12 cellular contexts compared by ENCODE assay signal in genomic region chr16:30324205-30324604, GRCh38. TPM values are rescaled to one million over a fixed set of nuclear protein-coding genes. Genes with fewer than 3 reads are reported as not detected.
DNase-seq lines count a peak whose midpoint lies in the region; ATAC-seq and TF ChIP-seq lines count a peak whose summit lies in the region.
"Not testable (repeated sequence)": the region's sequence is repeated elsewhere in the genome, so short reads cannot be mapped to it uniquely, and the experiment has no call there.
"Had no signal": no experiment of that assay in that cellular context is flagged by ENCODE, and none has a peak within 500 bp of the region (broad histone marks: within the 10 kb centered on the region; RNA-seq: fewer than 3 reads in every experiment).

No MANE protein-coding gene starts in this region.

- peaks cover 29% of the 10 kb centered on the region for H3K4me1 Mint-ChIP-seq in CD4-positive, alpha-beta T cell (ENCODE audit: low read depth)
- peaks cover 12% of the 10 kb centered on the region for H3K4me1 Mint-ChIP-seq in T-helper 17 cell
- peaks cover 36% of the 10 kb centered on the region for H3K4me1 Mint-ChIP-seq in activated T-cell treated with anti-CD3 and anti-CD28 coated beads, Interleukin-2, amount 50 U/mL, for 24 hours (ENCODE audit: low read depth)
- not testable (repeated sequence) for H3K4me1 Mint-ChIP-seq in nephron progenitor cell

- H3K4me3 Mint-ChIP-seq in CD4-positive, alpha-beta T cell; activated T-cell treated with anti-CD3 and anti-CD28 coated beads, Interleukin-2, amount 50 U/mL, for 24 hours; nephron progenitor cell: not testable (repeated sequence)
- H3K4me3 Mint-ChIP-seq in T-helper 17 cell, result peak overlapping the region; percentile 28

- H3K27me3 ChIP-seq in CD4-positive, alpha-beta T cell (ENCODE audit: control insufficient read depth, insufficient read depth, low read length); OCI-LY1 (ENCODE audit: insufficient read depth, low read length); lower lobe of right lung (ENCODE audit: low read depth): not testable (repeated sequence)

- peaks cover 56% of the 10 kb centered on the region for H3K79me2 ChIP-seq in OCI-LY1 (ENCODE audit: insufficient read depth, low read length)

- peak overlapping the region; percentile 29; the same call in 1 of the 2 replicates for H3K4me2 ChIP-seq in OCI-LY1 (ENCODE audit: low read length)

- not testable (repeated sequence) for H4K20me1 ChIP-seq in OCI-LY1 (ENCODE audit: insufficient read depth, low read length)

- H3K4me3 ChIP-seq in OCI-LY1 (ENCODE audit: low read depth, low read length, poor library complexity, severe bottlenecking); fibroblast of villous mesenchyme (ENCODE audit: low read depth, low read length); lower lobe of right lung: not testable (repeated sequence)

- H3F3A ChIP-seq in OCI-LY1 (ENCODE audit: insufficient read depth, low read length), result not testable (repeated sequence)

- H3K9me3 Mint-ChIP-seq in CD4-positive, alpha-beta T cell; activated T-cell treated with anti-CD3 and anti-CD28 coated beads, Interleukin-2, amount 50 U/mL, for 24 hours; nephron progenitor cell: not testable (repeated sequence)

- CTCF ChIA-PET in CD4-positive, alpha-beta T cell (lab: Charles Lee), result not testable (repeated sequence)

- ATAC-seq in CD4-positive, alpha-beta T cell (ENCODE audit: poor library complexity); T-helper 17 cell: not testable (repeated sequence)
- ATAC-seq in lower lobe of right lung, result peak; percentile 60 to 75

- H2AFZ ChIP-seq in OCI-LY1 (ENCODE audit: low read length), result not testable (repeated sequence)

- not testable (repeated sequence) for H3K27me3 Mint-ChIP-seq in CD4-positive, alpha-beta T cell; T-helper 17 cell; activated T-cell treated with anti-CD3 and anti-CD28 coated beads, Interleukin-2, amount 50 U/mL, for 24 hours; nephron progenitor cell (ENCODE audit: low read depth, poor library complexity)

- H3K4me1 ChIP-seq in OCI-LY1 (ENCODE audit: insufficient read depth, low read length, severe bottlenecking), result peaks cover 44% of the 10 kb centered on the region
- H3K4me1 ChIP-seq in lower lobe of right lung, result not testable (repeated sequence)

- not testable (repeated sequence) for H3K27ac ChIP-seq in CD4-positive, alpha-beta T cell (ENCODE audit: low read depth, low read length); lower lobe of right lung
- peak overlapping the region; percentile 94 for H3K27ac ChIP-seq in OCI-LY1 (ENCODE audit: low read depth, low read length, poor library complexity, severe bottlenecking)

- H3K36me3 Mint-ChIP-seq in CD4-positive, alpha-beta T cell (ENCODE audit: low read depth), result peaks cover 15% of the 10 kb centered on the region
- H3K36me3 Mint-ChIP-seq in T-helper 17 cell (ENCODE audit: low read depth), result not testable (repeated sequence)
- H3K36me3 Mint-ChIP-seq in activated T-cell treated with anti-CD3 and anti-CD28 coated beads, Interleukin-2, amount 50 U/mL, for 24 hours (ENCODE audit: low read depth), result peaks cover 12% of the 10 kb centered on the region
- H3K36me3 Mint-ChIP-seq in nephron progenitor cell (ENCODE audit: low read depth), result peaks cover 28% of the 10 kb centered on the region

- not testable (repeated sequence) for TF ChIP-seq CTCF in CD4-positive, alpha-beta T cell (IDR thresholded peaks at IDR 0.05); OCI-LY1 (IDR thresholded peaks at IDR 0.05; ENCODE audit: low read length); fibroblast of villous mesenchyme (IDR thresholded peaks at IDR 0.05; ENCODE audit: insufficient read depth, low read depth, low read length); lower lobe of right lung (IDR thresholded peaks at IDR 0.05); nephron progenitor cell (IDR thresholded peaks at IDR 0.05)

- POLR2A ChIA-PET in CD4-positive, alpha-beta T cell (lab: Charles Lee), result not testable (repeated sequence)

- peak overlapping the region; percentile 69 for H3K27ac Mint-ChIP-seq in CD4-positive, alpha-beta T cell
- H3K27ac Mint-ChIP-seq in T-helper 17 cell, result not testable (repeated sequence)
- H3K27ac Mint-ChIP-seq in activated T-cell treated with anti-CD3 and anti-CD28 coated beads, Interleukin-2, amount 50 U/mL, for 24 hours, result peak overlapping the region; percentile 9
- peak overlapping the region; percentile 14 for H3K27ac Mint-ChIP-seq in nephron progenitor cell

- H3K9me2 ChIP-seq in OCI-LY1 (ENCODE audit: low read depth, low read length), result not testable (repeated sequence)

- intact Hi-C loops in CD4-positive, alpha-beta T cell (cut with DNase I, micrococcal nuclease); lower lobe of right lung (cut with DNase I): not testable (repeated sequence)

- H3K36me3 ChIP-seq in OCI-LY1 (ENCODE audit: insufficient read depth, low read length); lower lobe of right lung: not testable (repeated sequence)

- not testable (repeated sequence) for DNase-seq in CD4-positive, alpha-beta T cell; T-helper 17 cell; activated T-cell treated with anti-CD3 and anti-CD28 coated beads, Interleukin-2, amount 50 U/mL, for 24 hours; lower lobe of right lung; nephron progenitor cell
- peak; percentile 9 for DNase-seq in fibroblast of villous mesenchyme (ENCODE audit: low read depth)
- peak; percentile 18 for DNase-seq in ureter (ENCODE audit: low spot score)

- H3K9me3 ChIP-seq in CD4-positive, alpha-beta T cell (ENCODE audit: control insufficient read depth, low read length); OCI-LY1 (ENCODE audit: low read length); T-helper 17 cell (ENCODE audit: control insufficient read depth, low read length, poor library complexity, severe bottlenecking); lower lobe of right lung: not testable (repeated sequence)

- H3K9ac ChIP-seq in OCI-LY1 (ENCODE audit: low read length), result not testable (repeated sequence)

RNA-seq across cellular contexts. Expression of gene CD2BP2, which starts 30.9 kb away (rescaled TPM):
- 10 to 100 TPM; 39.1 to 41.7 TPM for total RNA-seq in CD4-positive, alpha-beta T cell
- total RNA-seq in T-helper 17 cell (10 to 100 TPM; 35.5 to 44.8 TPM), fibroblast of villous mesenchyme (35.1 and 40.6 TPM in 2 replicates), lower lobe of right lung (52.3 TPM), ureter (69.0 TPM)

RNA-seq across cellular contexts. Expression of gene TBC1D10B, which starts 46.1 kb away (rescaled TPM):
- total RNA-seq in CD4-positive, alpha-beta T cell, result 10 to 100 TPM; 12.7 to 14.7 TPM
- total RNA-seq in T-helper 17 cell, result 10 to 100 TPM; 27.4 to 28.8 TPM
- 37.1 and 37.7 TPM in 2 replicates for total RNA-seq in fibroblast of villous mesenchyme
- total RNA-seq in lower lobe of right lung, result 36.9 TPM
- total RNA-seq in ureter, result 36.9 TPM

RNA-seq across cellular contexts. Expression of gene MYL11, which starts 50.4 kb away (rescaled TPM):
- 1 to 10 TPM in 1 of 2 experiments, under 1 TPM in 1; 0.95 to 2.4 TPM for total RNA-seq in CD4-positive, alpha-beta T cell
- total RNA-seq in T-helper 17 cell (1 to 10 TPM in 1 of 2 donors, not detected in 1; 1.8 TPM), fibroblast of villous mesenchyme (not detected in 2 replicates), lower lobe of right lung (not detected), ureter (2.9 TPM)
- total RNA-seq: Daoy, GM23248, H4, HT-29 had no signal

RNA-seq across cellular contexts. Expression of gene SEPTIN1, which starts 58.2 kb away (rescaled TPM):
- 100 to 1,000 TPM; 161 to 163 TPM for total RNA-seq in CD4-positive, alpha-beta T cell
- total RNA-seq in T-helper 17 cell, result 100 to 1,000 TPM; 192 to 220 TPM
- 0.43 TPM in 1 of 2 replicates, not detected in the other for total RNA-seq in fibroblast of villous mesenchyme
- 6.0 TPM for total RNA-seq in lower lobe of right lung
- total RNA-seq in ureter, result 8.2 TPM
- total RNA-seq: Daoy, GM23248, H4, HT-29 had no signal
